In the genomic region with DNA sequence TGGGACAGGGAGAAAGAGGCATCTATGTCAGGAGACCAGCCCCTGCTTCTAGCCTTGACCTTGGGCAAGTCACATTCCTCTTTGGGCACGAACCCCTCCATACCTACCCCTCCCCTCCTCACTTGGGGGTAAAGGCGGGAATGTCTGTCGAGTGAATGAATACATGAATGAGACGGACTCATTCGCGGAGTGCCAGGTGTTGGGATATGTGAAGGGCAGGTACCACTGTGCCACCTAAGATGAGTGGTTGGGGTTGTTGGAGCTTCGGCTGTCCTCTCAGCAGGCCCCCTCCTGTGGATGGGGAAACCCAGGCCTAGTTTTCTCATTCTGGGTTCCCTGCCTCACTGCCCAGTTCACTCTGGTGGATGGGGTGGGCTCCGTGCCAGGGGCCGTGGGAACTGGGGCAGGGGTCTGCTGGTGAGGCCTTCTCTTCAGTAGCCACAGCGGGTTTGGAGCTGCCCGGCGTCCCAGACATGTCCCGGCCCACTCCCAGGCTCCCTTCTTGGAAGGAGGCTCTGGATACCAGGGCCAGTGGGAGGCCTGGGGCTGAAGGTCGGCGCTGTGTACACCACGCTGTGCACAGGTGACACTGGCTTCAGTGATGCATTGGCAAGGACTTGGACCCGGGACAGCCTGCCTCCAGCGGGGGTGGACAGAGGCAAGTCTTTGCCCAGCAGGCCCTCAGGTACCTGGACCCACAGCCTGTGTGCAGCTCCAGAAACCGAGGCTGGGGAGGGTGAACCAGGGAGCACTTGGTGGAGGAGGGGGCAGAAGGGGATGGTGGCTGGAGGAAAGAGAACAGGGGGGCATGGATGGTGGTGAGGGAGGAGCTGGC, we compare ENCODE assay signal across 20 cellular contexts. TPM values are rescaled to one million over a fixed set of nuclear protein-coding genes. Genes with fewer than 3 reads are reported as not detected.
DNase-seq lines count a peak whose midpoint lies in the region; ATAC-seq and TF ChIP-seq lines count a peak whose summit lies in the region.
"Had no signal": no experiment of that assay in that cellular context is flagged by ENCODE, and none has a peak within 500 bp of the region (broad histone marks: within the 10 kb centered on the region; RNA-seq: fewer than 3 reads in every experiment).

No MANE protein-coding gene starts in this region.

- H3K36me3 ChIP-seq in heart right ventricle (no peaks in the 10 kb centered on the region), gastrocnemius medialis (no peaks in the 10 kb centered on the region)

- no peak for ATAC-seq in heart right ventricle
- ATAC-seq in left ventricle myocardium superior, result no peak
- ATAC-seq in left lobe of liver, result peak; percentile 49
- ATAC-seq in gastrocnemius medialis, result no peak

- H3K4me3 ChIP-seq in heart right ventricle, result no peak overlapping the region
- no peak overlapping the region for H3K4me3 ChIP-seq in gastrocnemius medialis
- H3K4me3 ChIP-seq in lower leg skin (ENCODE audit: low read depth, poor library complexity, severe bottlenecking), result no peak overlapping the region
- H3K4me3 ChIP-seq: dorsolateral prefrontal cortex, SK-N-MC had no signal

- DNase-seq in heart right ventricle (no peak), left ventricle myocardium superior (no peak), left lobe of liver (ENCODE audit: low spot score) (peak; percentile 49), gastrocnemius medialis (no peak), anterior cingulate cortex (lab: John Stamatoyannopoulos, UW) (no peak), lower leg skin (ENCODE audit: low spot score in 2 of 2) (no peak), NCI-H146 treated with DMSO at 0.1 percent for 48 hours (lab: John Stamatoyannopoulos, UW; ENCODE audit: unreplicated experiment) (no peak)
- no peak for DNase-seq in stimulated activated CD4-positive, alpha-beta T cell treated with anti-CD3 and anti-CD28 coated beads, Interleukin-4, amount 100 ng/mL, for 1 hour
- DNase-seq: activated CD4-positive, CD25-positive, alpha-beta regulatory T cell; activated naive CD8-positive, alpha-beta T cell treated with anti-CD3 and anti-CD28 coated beads for 36 hours; activated T-cell treated with anti-CD3 and anti-CD28 coated beads, Interleukin-2, amount 50 U/mL, for 48 hours; dorsolateral prefrontal cortex; immature natural killer cell; NCI-H1417 treated with DMSO at 0.1 percent for 48 hours; NCI-H2171 treated with DMSO at 0.1 percent for 48 hours; NCI-H69; OCI-M1; stimulated activated CD4-positive, alpha-beta T cell treated with anti-CD3 and anti-CD28 coated beads, Interleukin-15, amount 100 ng/mL, for 24 hours had no signal

- 85 to 87% methylated on average over 19 of the region's 19 CpGs for WGBS in heart right ventricle, 2 donors
- 78 to 85% methylated on average over 16 of the region's 19 CpGs for WGBS in lower leg skin, 2 donors

- H3K27me3 ChIP-seq in heart right ventricle (peaks cover 0 to 12% (median 0%) of the 10 kb centered on the region in 7 donors), gastrocnemius medialis (peaks cover 2 to 8% (median 8%) of the 10 kb centered on the region in 3 donors)
- H3K27me3 ChIP-seq: dorsolateral prefrontal cortex had no signal

- in situ Hi-C loops in gastrocnemius medialis (cut with MboI; ENCODE audit: low sequenced_read_pairs in 4 of 4), result no loop called here

- no peak for TF ChIP-seq CTCF in heart right ventricle (IDR thresholded peaks at IDR 0.05)
- TF ChIP-seq CTCF in gastrocnemius medialis (IDR thresholded peaks at IDR 0.05 in 4 of 5, conservative IDR thresholded peaks at IDR 0.05 in 1 of 5), result no peak
- TF ChIP-seq CTCF in lower leg skin (IDR thresholded peaks at IDR 0.05), result no peak

- intact Hi-C loops in heart right ventricle (cut with DNase I), result loop anchor here in 1 of 10 donors (5.0 kb wide), 1 partner anchor 49 kb away; a partner anchor contains a TSS
- intact Hi-C loops in left ventricle myocardium superior (cut with micrococcal nuclease), result no loop called here
- intact Hi-C loops in gastrocnemius medialis (cut with DNase I; ENCODE audit: low total_unique reads), result no loop called here
- intact Hi-C loops in lower leg skin (cut with DNase I; ENCODE audit: low total_unique reads), result no loop called here

- H3K4me1 ChIP-seq in heart right ventricle, result peaks cover 73 to 100% (median 88%) of the 10 kb centered on the region in 9 donors
- peaks cover 24 to 52% of the 10 kb centered on the region in 2 donors for H3K4me1 ChIP-seq in gastrocnemius medialis

- TF ChIP-seq POLR2A in gastrocnemius medialis (IDR thresholded peaks at IDR 0.05), result no peak
- TF ChIP-seq POLR2A in lower leg skin (IDR thresholded peaks at IDR 0.05), result no peak

- peak overlapping the region in 8 of 10 donors; percentile 53 to 98 (median 87) for H3K27ac ChIP-seq in heart right ventricle
- H3K27ac ChIP-seq in gastrocnemius medialis, result peak overlapping the region; percentile 45 to 79 (median 70)
- H3K27ac ChIP-seq: SK-N-MC had no signal

- H3K9me3 ChIP-seq in heart right ventricle (no peaks in the 10 kb centered on the region), gastrocnemius medialis (no peaks in the 10 kb centered on the region)

RNA-seq across cellular contexts. Expression of a gene that starts 5.6 kb away (rescaled TPM):
- total RNA-seq in heart right ventricle (10 to 100 TPM in 8 of 10 donors, 1 to 10 TPM in 2; 9.0 to 16.9 (median 14.9) TPM), left ventricle myocardium superior (16.6 TPM), left lobe of liver (1.6 TPM), gastrocnemius medialis (under 1 TPM in 3 of 4 donors, not detected in 1; 0.81 to 0.95 (median 0.95) TPM), lower leg skin (1 to 10 TPM; 1.3 to 2.6 (median 2.2) TPM)
- 10 to 100 TPM in 1 of 2 donors, 1 to 10 TPM in 1; 6.9 to 13.1 TPM for polyA plus RNA-seq in heart right ventricle
- polyA plus RNA-seq: CD14-positive monocyte, immature natural killer cell had no signal

RNA-seq across cellular contexts. Expression of a gene that starts 29.6 kb away (rescaled TPM):
- total RNA-seq in heart right ventricle (10 to 100 TPM; 44.2 to 75.0 (median 55.6) TPM), left ventricle myocardium superior (70.0 TPM), left lobe of liver (41.0 TPM), gastrocnemius medialis (100 to 1,000 TPM; 112 to 174 (median 132) TPM), lower leg skin (10 to 100 TPM; 26.2 to 64.5 (median 40.9) TPM)
- 100 to 1,000 TPM; 136 to 288 TPM for polyA plus RNA-seq in heart right ventricle

RNA-seq across cellular contexts. Expression of a gene that starts 48.7 kb away (rescaled TPM):
- 1 to 10 TPM; 1.8 to 6.6 (median 3.1) TPM for total RNA-seq in heart right ventricle
- polyA plus RNA-seq in heart right ventricle, result 1 to 10 TPM; 2.0 to 4.6 TPM
- total RNA-seq in left ventricle myocardium superior, result 4.7 TPM
- 5.0 TPM for total RNA-seq in left lobe of liver
- total RNA-seq in gastrocnemius medialis, result 1 to 10 TPM; 3.2 to 5.0 (median 4.1) TPM
- 10 to 100 TPM in 3 of 4 donors, 1 to 10 TPM in 1; 10.0 to 14.2 (median 12.3) TPM for total RNA-seq in lower leg skin

RNA-seq across cellular contexts. Expression of a gene that starts 50.1 kb away (rescaled TPM):
- total RNA-seq in heart right ventricle (10 to 100 TPM in 1 of 10 donors, 1 to 10 TPM in 9; 3.1 to 14.7 (median 5.8) TPM), left ventricle myocardium superior (4.3 TPM), left lobe of liver (22.3 TPM), gastrocnemius medialis (10 to 100 TPM in 1 of 4 donors, 1 to 10 TPM in 3; 2.4 to 12.8 (median 3.7) TPM), lower leg skin (10 to 100 TPM; 35.6 to 52.8 (median 46.7) TPM)
- 10 to 100 TPM in 1 of 2 donors, 1 to 10 TPM in 1; 7.7 to 27.9 TPM for polyA plus RNA-seq in heart right ventricle
- polyA plus RNA-seq: CD14-positive monocyte had no signal
